24 cellular contexts compared by ENCODE assay signal in the genomic region with DNA sequence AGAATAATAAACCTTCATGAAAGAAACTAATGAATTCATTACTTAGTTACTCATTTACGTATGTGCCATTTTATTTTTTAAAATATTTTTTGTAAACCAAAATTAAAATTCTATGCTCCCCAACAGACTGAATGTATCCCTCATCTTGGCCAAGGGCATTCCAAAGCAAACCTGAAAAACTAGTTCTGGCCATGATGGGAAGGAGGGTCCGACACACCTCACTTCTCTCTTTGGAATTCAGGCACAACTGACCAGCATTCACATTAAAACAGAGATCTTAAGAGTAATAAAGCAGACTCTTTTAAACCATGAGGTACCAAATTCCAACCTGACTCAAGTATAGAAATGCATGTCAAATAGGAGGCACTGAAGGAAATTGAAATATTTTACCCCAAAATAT.
"Had no signal": no experiment of that assay in that cellular context is flagged by ENCODE, and none has a peak within 500 bp of the region (broad histone marks: within the 10 kb centered on the region; RNA-seq: fewer than 3 reads in every experiment).

No MANE protein-coding gene starts in this region.

- H3K9me3 Mint-ChIP-seq: neural crest cell had no signal

- H3K4me1 Mint-ChIP-seq: naive thymus-derived CD8-positive, alpha-beta T cell; neural crest cell had no signal

- H3K36me3 ChIP-seq: esophagus muscularis mucosa, gastrocnemius medialis, heart right ventricle, ovary, tibial artery, upper lobe of right lung, vagina had no signal

- H3K36me3 Mint-ChIP-seq: naive thymus-derived CD8-positive, alpha-beta T cell had no signal

- DNase-seq: cortex of kidney; dorsolateral prefrontal cortex; effector memory CD4-positive, alpha-beta T cell; gastrocnemius medialis; heart right ventricle; hypothalamus; left cardiac atrium; left ventricle myocardium superior; mesenchymal stem cell; mucosa of descending colon; naive thymus-derived CD8-positive, alpha-beta T cell; nucleus accumbens; ovary; right cardiac atrium; stimulated activated CD4-positive, alpha-beta T cell treated with anti-CD3 and anti-CD28 coated beads, Interleukin-2, amount 100 ng/mL, for 48 hours; stimulated activated naive CD4-positive, alpha-beta T cell treated with Interleukin-2 at 50 U/mL for 16 hours; tibial artery; upper lobe of right lung had no signal

- H3K4me1 ChIP-seq: esophagus muscularis mucosa, gastrocnemius medialis, heart right ventricle, tibial artery, upper lobe of right lung, vagina had no signal

- H3K9me3 ChIP-seq: esophagus muscularis mucosa, gastrocnemius medialis, heart right ventricle, mucosa of descending colon, ovary, tibial artery, upper lobe of right lung, vagina had no signal

- H3K27ac Mint-ChIP-seq: naive thymus-derived CD8-positive, alpha-beta T cell had no signal

- H3K4me3 ChIP-seq: dorsolateral prefrontal cortex, esophagus muscularis mucosa, gastrocnemius medialis, heart right ventricle, lung, mucosa of descending colon, ovary, smooth muscle cell, tibial artery, upper lobe of right lung, vagina had no signal

- H3K4me2 ChIP-seq: smooth muscle cell had no signal

- H3K4me3 Mint-ChIP-seq: naive thymus-derived CD8-positive, alpha-beta T cell; neural crest cell had no signal

- H3K27me3 Mint-ChIP-seq: naive thymus-derived CD8-positive, alpha-beta T cell had no signal

- ATAC-seq: gastrocnemius medialis; heart right ventricle; left cardiac atrium; left ventricle myocardium superior; mucosa of descending colon; naive thymus-derived CD8-positive, alpha-beta T cell; right cardiac atrium; upper lobe of right lung had no signal

- H3K27me3 ChIP-seq: dorsolateral prefrontal cortex, esophagus muscularis mucosa, gastrocnemius medialis, heart right ventricle, ovary, tibial artery, upper lobe of right lung, vagina had no signal

- H3K27ac ChIP-seq: dorsolateral prefrontal cortex, epithelial cell of prostate, esophagus muscularis mucosa, gastrocnemius medialis, heart right ventricle, ovary, tibial artery, upper lobe of right lung, vagina had no signal
